19 cellular contexts compared by ENCODE assay signal in genomic region chr11:114232400-114233070, GRCh38.
DNase-seq lines count a peak whose midpoint lies in the region; ATAC-seq and TF ChIP-seq lines count a peak whose summit lies in the region.
"Had no signal": no experiment of that assay in that cellular context is flagged by ENCODE, and none has a peak within 500 bp of the region (broad histone marks: within the 10 kb centered on the region; RNA-seq: fewer than 3 reads in every experiment).

No MANE protein-coding gene starts in this region.

- H2AFZ ChIP-seq in parathyroid adenoma, result no peak overlapping the region

- no peaks in the 10 kb centered on the region for H3K9me3 ChIP-seq in HUES6 (ENCODE audit: control insufficient read depth, insufficient read depth, low read depth, low read length)
- H3K9me3 ChIP-seq in parathyroid adenoma (ENCODE audit: control insufficient read depth, low read length), result no peaks in the 10 kb centered on the region
- H3K9me3 ChIP-seq: ovary, thoracic aorta had no signal

- ATAC-seq in GM19328 (IDR thresholded peaks at IDR 0.05; ENCODE audit: unreplicated experiment), result no peak
- ATAC-seq: activated naive CD8-positive, alpha-beta T cell treated with anti-CD3 and anti-CD28 coated beads, Interleukin-2, amount 50 U/mL, for 24 hours had no signal

- H3K36me3 ChIP-seq in HUES6 (ENCODE audit: control insufficient read depth, insufficient read depth, low read length) (no peaks in the 10 kb centered on the region), parathyroid adenoma (ENCODE audit: control insufficient read depth, insufficient read depth, low read length) (no peaks in the 10 kb centered on the region)
- H3K36me3 ChIP-seq: ovary had no signal

- H3K27ac ChIP-seq in HUES6 (ENCODE audit: low read depth, low read length), result no peak overlapping the region
- H3K27ac ChIP-seq in RWPE1, result peak overlapping the region; percentile 63
- H3K27ac ChIP-seq in parathyroid adenoma, result peak overlapping the region; percentile 19
- H3K27ac ChIP-seq: HL-60, KMS-11, ovary, thoracic aorta had no signal

- POLR2A ChIA-PET in RWPE1 (lab: Yijun Ruan, JAX; ENCODE audit: low non-redundant PET), result no interaction called here

- CTCF ChIA-PET in RWPE1 (lab: Yijun Ruan, JAX), result interaction anchor here (1.4 kb wide), 1 partner anchor 28 kb away, joined by 3 read pairs; no protein-coding TSS in a partner anchor

- H3K4me1 ChIP-seq in HUES6 (ENCODE audit: control insufficient read depth, insufficient read depth, low read length), result peaks cover 16% of the 10 kb centered on the region
- no peaks in the 10 kb centered on the region for H3K4me1 ChIP-seq in parathyroid adenoma

- H3K4me2 ChIP-seq in parathyroid adenoma (ENCODE audit: low read length), result no peak overlapping the region
- H3K4me2 ChIP-seq: KMS-11 had no signal

- no peak for TF ChIP-seq CTCF in RWPE1 (conservative IDR thresholded peaks at IDR 0.05; ENCODE audit: low read depth)
- no peak for TF ChIP-seq CTCF in parathyroid adenoma (IDR thresholded peaks at IDR 0.05)

- peak; percentile 48 for DNase-seq in RWPE1 (ENCODE audit: low spot score)
- DNase-seq in globus pallidus (ENCODE audit: low spot score), result peak; percentile 31
- no peak for DNase-seq in Ammon's horn (ENCODE audit: low spot score)
- no peak for DNase-seq in NCI-H2107 treated with DMSO at 0.1 percent for 48 hours (lab: John Stamatoyannopoulos, UW; ENCODE audit: unreplicated experiment)
- DNase-seq: activated B cell treated with CpG ODN at 0.5 μM for 24 hours; activated naive CD8-positive, alpha-beta T cell treated with anti-CD3 and anti-CD28 coated beads, Interleukin-2, amount 50 U/mL, for 24 hours; hippocampal formation; kidney glomerular epithelial cell; NCI-H1092; NCI-H2171; ovary; T-helper 1 cell had no signal

- H3K79me2 ChIP-seq in parathyroid adenoma, result peaks cover 2% of the 10 kb centered on the region

- H3K4me3 ChIP-seq in HUES6 (ENCODE audit: low read depth, low read length), result peak overlapping the region; percentile 36; the same call in 1 of the 2 replicates
- H3K4me3 ChIP-seq in parathyroid adenoma (ENCODE audit: low read depth, low read length), result no peak overlapping the region
- H3K4me3 ChIP-seq: ovary, thoracic aorta had no signal

- H3K27me3 ChIP-seq in HUES6 (ENCODE audit: control insufficient read depth, insufficient read depth, low read length) (peaks cover 70% of the 10 kb centered on the region), parathyroid adenoma (ENCODE audit: control insufficient read depth, insufficient read depth, low read length) (no peaks in the 10 kb centered on the region)
- H3K27me3 ChIP-seq: dorsolateral prefrontal cortex, ovary had no signal

- H3K9ac ChIP-seq in HUES6 (ENCODE audit: low read length) (no peak overlapping the region), parathyroid adenoma (no peak overlapping the region)
- H3K9ac ChIP-seq: KMS-11 had no signal

Comparison
In these comparisons a context has a peak if more than half of its experiments do, and no peak if none do; other contexts are left out.
1. DNase-seq: peak in RWPE1 (single experiment) and globus pallidus (single experiment); none in Ammon's horn (single experiment) and NCI-H2107 treated with DMSO at 0.1 percent for 48 hours (single experiment).